Comparison of ENCODE assay signal across 11 cellular contexts in the genomic region with DNA sequence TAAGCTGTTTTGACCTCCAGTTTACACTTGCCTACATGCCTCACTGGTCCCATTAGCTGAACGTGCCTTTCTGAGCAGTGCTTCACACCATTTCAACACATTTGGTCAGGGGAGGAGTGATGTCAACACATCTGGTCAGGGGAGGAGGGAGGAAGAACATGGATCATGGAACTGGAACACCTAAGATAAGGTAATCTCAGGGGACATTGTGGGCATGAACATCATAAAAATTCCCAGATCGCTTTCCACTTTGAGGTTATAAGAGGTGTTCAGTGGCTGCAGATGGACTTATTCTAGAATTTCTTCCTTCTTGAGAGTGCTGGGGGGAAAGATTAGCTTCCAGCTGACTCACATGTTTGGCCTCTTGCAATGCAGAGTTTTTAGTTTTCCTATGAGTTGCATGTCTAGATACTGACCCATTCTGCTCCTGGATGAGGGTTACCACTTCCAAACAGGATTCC. TPM values are rescaled to one million over a fixed set of nuclear protein-coding genes. Genes with fewer than 3 reads are reported as not detected.
DNase-seq lines count a peak whose midpoint lies in the region; ATAC-seq and TF ChIP-seq lines count a peak whose summit lies in the region.
"Had no signal": no experiment of that assay in that cellular context is flagged by ENCODE, and none has a peak within 500 bp of the region (broad histone marks: within the 10 kb centered on the region; RNA-seq: fewer than 3 reads in every experiment).

No MANE protein-coding gene starts in this region.

- no peak overlapping the region for H2BK5ac ChIP-seq in mesenchymal stem cell (ENCODE audit: low read depth, low read length, poor library complexity, severe bottlenecking)

- H2BK15ac ChIP-seq in mesenchymal stem cell (ENCODE audit: low read depth, poor library complexity, severe bottlenecking) = no peak overlapping the region

- peak overlapping the region; percentile 9 for H3K27ac ChIP-seq in mesenchymal stem cell (ENCODE audit: low read length, poor library complexity, severe bottlenecking)
- no peak overlapping the region for H3K27ac ChIP-seq in sigmoid colon

- H4K91ac ChIP-seq in mesenchymal stem cell (ENCODE audit: low read length) = no peak overlapping the region

- no peak overlapping the region for H4K8ac ChIP-seq in mesenchymal stem cell (ENCODE audit: low read length)

- H2BK120ac ChIP-seq in mesenchymal stem cell (ENCODE audit: low read depth, low read length) = no peak overlapping the region

- peak; percentile 82 for DNase-seq in AG10803 (ENCODE audit: low read depth)
- DNase-seq in HFFc6 = peak; percentile 77
- DNase-seq in astrocyte of the spinal cord (ENCODE audit: low read depth, low spot score) = peak; percentile 69
- peak; percentile 81 for DNase-seq in mesenchymal stem cell
- DNase-seq in sigmoid colon = no peak
- no peak for DNase-seq in NCI-H1048 (lab: John Stamatoyannopoulos, UW)
- no peak for DNase-seq in cortex of kidney (lab: John Stamatoyannopoulos, UW)
- DNase-seq: H9, NCI-H2081 had no signal

- H3K18ac ChIP-seq in mesenchymal stem cell (ENCODE audit: low read depth in 1 of 2, low read length in 2 of 2) = peak overlapping the region in 1 of 2 experiments; percentile 75

- peaks cover 0 to 5% of the 10 kb centered on the region in 2 experiments for H3K36me3 ChIP-seq in mesenchymal stem cell (ENCODE audit: control insufficient read depth in 1 of 2, insufficient read depth in 2 of 2, low read depth in 1 of 2, low read length in 2 of 2)
- H3K36me3 ChIP-seq in sigmoid colon = no peaks in the 10 kb centered on the region

- H3K36me3 Mint-ChIP-seq in HFFc6 (ENCODE audit: low read depth) = peaks cover 33% of the 10 kb centered on the region; the same call in 1 of the 2 replicates

- no peak overlapping the region for H3K23ac ChIP-seq in mesenchymal stem cell (ENCODE audit: low read length in 2 of 2)

- H3K79me1 ChIP-seq in mesenchymal stem cell (replicated peaks; ENCODE audit: low read length, poor library complexity, severe bottlenecking) = peaks cover 14% of the 10 kb centered on the region

- H3K9ac ChIP-seq in mesenchymal stem cell (ENCODE audit: low read length) = peak overlapping the region; percentile 7

- H3K27me3 Mint-ChIP-seq in HFFc6 (ENCODE audit: insufficient read depth) = no peaks in the 10 kb centered on the region; the same call in none of the 2 replicates

- H3K4me3 ChIP-seq in AG10803 (ENCODE audit: low read length) (peak overlapping the region; percentile 76), astrocyte of the spinal cord (ENCODE audit: low read depth, low read length) (no peak overlapping the region), mesenchymal stem cell (ENCODE audit: insufficient read depth in 1 of 2, low read depth in 1 of 2, low read length in 2 of 2) (peak overlapping the region in 1 of 2 experiments; percentile 91), sigmoid colon (peak overlapping the region in 2 of 4 donors; percentile 71 to 92)

- no peak overlapping the region for H3K4ac ChIP-seq in mesenchymal stem cell (ENCODE audit: low read depth in 1 of 2, low read length in 2 of 2)

- H3K9me3 ChIP-seq in mesenchymal stem cell (ENCODE audit: control insufficient read depth, low read length) (no peaks in the 10 kb centered on the region), sigmoid colon (no peaks in the 10 kb centered on the region)

- H3K27me3 ChIP-seq in mesenchymal stem cell (ENCODE audit: control insufficient read depth in 1 of 2, insufficient read depth in 1 of 2, low read length in 2 of 2) = no peaks in the 10 kb centered on the region
- no peaks in the 10 kb centered on the region for H3K27me3 ChIP-seq in sigmoid colon

- H3K4me3 Mint-ChIP-seq in HFFc6 = peak overlapping the region; percentile 96

- no peak overlapping the region for H2AFZ ChIP-seq in mesenchymal stem cell (ENCODE audit: low read depth, low read length)

- peak overlapping the region; percentile 16 for H3K4me2 ChIP-seq in mesenchymal stem cell (ENCODE audit: low read length, poor library complexity, severe bottlenecking)

- peaks cover 79% of the 10 kb centered on the region for H3K4me1 Mint-ChIP-seq in HFFc6 (ENCODE audit: low read depth)

- in situ Hi-C loops in astrocyte of the spinal cord (cut with HindIII; ENCODE audit: low sequenced_read_pairs) = no loop called here

- H2AK5ac ChIP-seq in mesenchymal stem cell (ENCODE audit: low read length, severe bottlenecking) = no peak overlapping the region

- TF ChIP-seq POLR2A in sigmoid colon (IDR thresholded peaks at IDR 0.05) = no peak

- no peak for ATAC-seq in GM21381 (IDR thresholded peaks at IDR 0.05; ENCODE audit: unreplicated experiment)
- ATAC-seq: sciatic nerve had no signal

- H2BK12ac ChIP-seq in mesenchymal stem cell (ENCODE audit: low read length in 2 of 2) = peak overlapping the region; percentile 3 to 49

- no peak overlapping the region for H3K14ac ChIP-seq in mesenchymal stem cell (ENCODE audit: low read length in 2 of 2)

- WGBS in mesenchymal stem cell = 45% methylated on average over 2 of the region's 2 CpGs
- 39 to 64% methylated on average over 2 of the region's 2 CpGs for WGBS in sigmoid colon, 2 donors

- TF ChIP-seq EP300 in sigmoid colon (IDR thresholded peaks at IDR 0.05) = no peak

- TF ChIP-seq CTCF in AG10803 (conservative IDR thresholded peaks at IDR 0.05; ENCODE audit: low read length) (no peak), HFFc6 (IDR thresholded peaks at IDR 0.05) (no peak), astrocyte of the spinal cord (IDR thresholded peaks at IDR 0.05; ENCODE audit: low read depth, low read length) (no peak), sigmoid colon (IDR thresholded peaks at IDR 0.05) (no peak)

- H3K4me1 ChIP-seq in mesenchymal stem cell (ENCODE audit: control insufficient read depth, insufficient read depth, low read depth, low read length) (peaks cover 20% of the 10 kb centered on the region), sigmoid colon (peaks cover 0 to 21% (median 17%) of the 10 kb centered on the region in 4 donors)

- no peaks in the 10 kb centered on the region for H3K9me3 Mint-ChIP-seq in HFFc6
- H3K9me3 Mint-ChIP-seq: H9 had no signal

- peak overlapping the region; percentile 82 for H3K27ac Mint-ChIP-seq in HFFc6
- H3K27ac Mint-ChIP-seq: H9 had no signal

- intact Hi-C loops in sigmoid colon (cut with DNase I) = loop anchor here (10.0 kb wide), 3 partner anchors 52 to 478 kb away; partner anchors contain the start of genes CEP350 and XPR1

RNA-seq across cellular contexts. Expression of gene QSOX1, which starts 2.0 kb away (rescaled TPM):
- total RNA-seq in HFFc6 (2021; fragmentation: NEBNext Ultra II Directional; extraction: Animal tissue kit (Norgen Biotek cat#: 25700)) = 100 to 1,000 TPM; 321 to 467 (median 352) TPM
- polyA plus RNA-seq in mesenchymal stem cell (2013, experiment 1 of 2) = 320 TPM
- polyA plus RNA-seq in mesenchymal stem cell (2013, experiment 2 of 2) = 317 TPM
- 100 to 1,000 TPM in 1 of 4 donors, 10 to 100 TPM in 3; 64.5 to 102 (median 78.9) TPM for total RNA-seq in sigmoid colon
- 100 to 1,000 TPM in 1 of 3 donors, 10 to 100 TPM in 2; 26.4 to 175 (median 27.7) TPM for polyA plus RNA-seq in sigmoid colon

Comparison
In these comparisons a context has a peak if more than half of its experiments do, and no peak if none do; other contexts are left out.
1. DNase-seq: peak in AG10803 (single experiment), HFFc6 (single experiment), astrocyte of the spinal cord (single experiment) and mesenchymal stem cell (single experiment); none in sigmoid colon (single experiment), NCI-H1048 (single experiment) and cortex of kidney (single experiment).